Comparison of ENCODE assay signal across 1 cellular context in the genomic region with DNA sequence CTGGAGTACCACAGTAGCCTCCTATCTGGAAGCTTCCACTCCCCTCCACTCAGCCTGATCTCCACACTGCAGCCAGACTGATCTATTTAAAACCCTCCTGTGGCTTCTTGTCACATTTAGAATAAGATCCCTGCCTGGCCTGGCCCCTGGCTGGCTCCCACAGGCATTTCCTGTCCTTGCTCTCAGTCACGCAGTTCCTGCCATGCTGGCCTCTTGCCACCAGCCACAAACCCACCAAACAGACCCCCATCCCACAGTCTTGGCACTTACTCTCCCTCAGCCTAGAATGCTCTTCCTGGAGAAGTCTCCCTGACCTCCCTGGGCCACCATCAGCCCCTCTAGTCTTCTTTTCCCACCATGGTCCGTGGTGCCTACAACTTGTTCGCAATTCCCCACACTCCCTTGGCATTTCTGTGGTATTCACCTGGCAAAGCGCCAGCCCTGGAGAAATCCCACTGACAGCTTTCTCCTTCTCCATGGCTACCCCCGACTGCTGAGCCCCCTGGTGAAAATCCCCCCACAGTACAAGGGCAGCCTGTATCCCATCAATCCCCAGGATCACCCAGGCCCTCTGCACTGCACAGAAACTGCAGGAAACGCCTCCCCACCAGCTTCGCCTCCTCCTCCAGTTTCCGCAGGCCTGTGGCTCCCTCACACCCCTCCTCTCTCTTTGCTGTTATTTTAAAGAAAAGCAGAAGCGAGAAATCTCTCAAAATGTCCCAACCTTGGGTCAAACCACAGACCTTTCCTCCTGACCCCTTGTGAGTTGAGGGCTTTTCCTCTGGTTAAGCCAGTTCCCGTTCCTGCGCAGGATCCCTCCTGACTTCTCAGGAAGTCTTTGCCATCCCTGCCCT.
TF ChIP-seq lines count a peak whose summit lies in the region.

No MANE protein-coding gene starts in this region.

TF ChIP-seq in GM12878, 131 proteins besides CTCF, POLR2A, EP300 and RAD21 (continued from another document):
- TF ChIP-seq CHD1 (IDR thresholded peaks at IDR 0.05; ENCODE audit: low read depth, low read length) (no peak), MYB (IDR thresholded peaks at IDR 0.05; ENCODE audit: borderline replicate concordance, low read depth, low read length) (no peak), RUNX3 (IDR thresholded peaks at IDR 0.05; ENCODE audit: low read length) (peak; percentile 96), EED (IDR thresholded peaks at IDR 0.05; ENCODE audit: low read depth) (peak; percentile 99), EZH2 (IDR thresholded peaks at IDR 0.05; ENCODE audit: borderline replicate concordance, control insufficient read depth, low read depth, low read length) (no peak), CHD2 (IDR thresholded peaks at IDR 0.05; ENCODE audit: borderline replicate concordance, low read depth, low read length) (no peak), CBFB (IDR thresholded peaks at IDR 0.05; ENCODE audit: low read depth) (peak; percentile 85), CREB1 (IDR thresholded peaks at IDR 0.05; ENCODE audit: low read depth) (no peak), RAD51 (IDR thresholded peaks at IDR 0.05) (no peak), ZNF622 (IDR thresholded peaks at IDR 0.05) (no peak), SKIL (IDR thresholded peaks at IDR 0.05; ENCODE audit: low read depth, poor library complexity, severe bottlenecking) (peak; percentile 91), PKNOX1 (IDR thresholded peaks at IDR 0.05) (no peak), BHLHE40 (IDR thresholded peaks at IDR 0.05; ENCODE audit: borderline replicate concordance in 1 of 2, low read depth in 2 of 2, low read length in 1 of 2) (no peak), KDM1A (IDR thresholded peaks at IDR 0.05; ENCODE audit: borderline replicate concordance) (no peak), RELA (IDR thresholded peaks at IDR 0.05; ENCODE audit: borderline replicate concordance, partially characterized antibody) (no peak), SREBF1 (IDR thresholded peaks at IDR 0.05; ENCODE audit: low read length) (no peak), MEF2B (IDR thresholded peaks at IDR 0.05; ENCODE audit: partially characterized antibody, poor library complexity, severe bottlenecking) (peak; percentile 84), NR2F1 (conservative IDR thresholded peaks at IDR 0.05) (peak; percentile 100), RFX5 (IDR thresholded peaks at IDR 0.05; ENCODE audit: low read depth, low read length) (no peak), SPI1 (IDR thresholded peaks at IDR 0.05; ENCODE audit: borderline replicate concordance, insufficient read depth, low read depth, low read length) (peak; percentile 97), JUNB (IDR thresholded peaks at IDR 0.05) (no peak), SMARCA5 (IDR thresholded peaks at IDR 0.05) (no peak), TBL1XR1 (IDR thresholded peaks at IDR 0.05; ENCODE audit: low read depth, low read length) (peak; percentile 87), HCFC1 (IDR thresholded peaks at IDR 0.05; ENCODE audit: low read length) (no peak), FOXK2 (IDR thresholded peaks at IDR 0.05) (no peak), DPF2 (IDR thresholded peaks at IDR 0.05) (no peak; the same call in 1 of the 2 replicates), ZNF24 (IDR thresholded peaks at IDR 0.05) (no peak), SMC3 (IDR thresholded peaks at IDR 0.05; ENCODE audit: borderline replicate concordance, low read length) (no peak), SREBF2 (IDR thresholded peaks at IDR 0.05; ENCODE audit: low read length) (no peak), LARP7 (IDR thresholded peaks at IDR 0.05) (no peak), SUZ12 (IDR thresholded peaks at IDR 0.05; ENCODE audit: unreplicated experiment) (no peak), STAT3 (IDR thresholded peaks at IDR 0.05; ENCODE audit: low read depth, low read length) (no peak), MXI1 (IDR thresholded peaks at IDR 0.05; ENCODE audit: low read depth, low read length) (0 out of 2 replicates have a peak, but pooled peaks have one; percentile 17), SIN3A (IDR thresholded peaks at IDR 0.05; ENCODE audit: low read depth, low read length) (no peak), TCF7 (IDR thresholded peaks at IDR 0.05; ENCODE audit: borderline replicate concordance) (no peak), SMAD5 (IDR thresholded peaks at IDR 0.05; ENCODE audit: low read depth) (no peak)
- TF ChIP-seq, protein P1, sequence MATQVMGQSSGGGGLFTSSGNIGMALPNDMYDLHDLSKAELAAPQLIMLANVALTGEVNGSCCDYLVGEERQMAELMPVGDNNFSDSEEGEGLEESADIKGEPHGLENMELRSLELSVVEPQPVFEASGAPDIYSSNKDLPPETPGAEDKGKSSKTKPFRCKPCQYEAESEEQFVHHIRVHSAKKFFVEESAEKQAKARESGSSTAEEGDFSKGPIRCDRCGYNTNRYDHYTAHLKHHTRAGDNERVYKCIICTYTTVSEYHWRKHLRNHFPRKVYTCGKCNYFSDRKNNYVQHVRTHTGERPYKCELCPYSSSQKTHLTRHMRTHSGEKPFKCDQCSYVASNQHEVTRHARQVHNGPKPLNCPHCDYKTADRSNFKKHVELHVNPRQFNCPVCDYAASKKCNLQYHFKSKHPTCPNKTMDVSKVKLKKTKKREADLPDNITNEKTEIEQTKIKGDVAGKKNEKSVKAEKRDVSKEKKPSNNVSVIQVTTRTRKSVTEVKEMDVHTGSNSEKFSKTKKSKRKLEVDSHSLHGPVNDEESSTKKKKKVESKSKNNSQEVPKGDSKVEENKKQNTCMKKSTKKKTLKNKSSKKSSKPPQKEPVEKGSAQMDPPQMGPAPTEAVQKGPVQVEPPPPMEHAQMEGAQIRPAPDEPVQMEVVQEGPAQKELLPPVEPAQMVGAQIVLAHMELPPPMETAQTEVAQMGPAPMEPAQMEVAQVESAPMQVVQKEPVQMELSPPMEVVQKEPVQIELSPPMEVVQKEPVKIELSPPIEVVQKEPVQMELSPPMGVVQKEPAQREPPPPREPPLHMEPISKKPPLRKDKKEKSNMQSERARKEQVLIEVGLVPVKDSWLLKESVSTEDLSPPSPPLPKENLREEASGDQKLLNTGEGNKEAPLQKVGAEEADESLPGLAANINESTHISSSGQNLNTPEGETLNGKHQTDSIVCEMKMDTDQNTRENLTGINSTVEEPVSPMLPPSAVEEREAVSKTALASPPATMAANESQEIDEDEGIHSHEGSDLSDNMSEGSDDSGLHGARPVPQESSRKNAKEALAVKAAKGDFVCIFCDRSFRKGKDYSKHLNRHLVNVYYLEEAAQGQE (IDR thresholded peaks at IDR 0.05; ENCODE audit: low read depth, low read length): no peak
- TF ChIP-seq, protein P2, sequence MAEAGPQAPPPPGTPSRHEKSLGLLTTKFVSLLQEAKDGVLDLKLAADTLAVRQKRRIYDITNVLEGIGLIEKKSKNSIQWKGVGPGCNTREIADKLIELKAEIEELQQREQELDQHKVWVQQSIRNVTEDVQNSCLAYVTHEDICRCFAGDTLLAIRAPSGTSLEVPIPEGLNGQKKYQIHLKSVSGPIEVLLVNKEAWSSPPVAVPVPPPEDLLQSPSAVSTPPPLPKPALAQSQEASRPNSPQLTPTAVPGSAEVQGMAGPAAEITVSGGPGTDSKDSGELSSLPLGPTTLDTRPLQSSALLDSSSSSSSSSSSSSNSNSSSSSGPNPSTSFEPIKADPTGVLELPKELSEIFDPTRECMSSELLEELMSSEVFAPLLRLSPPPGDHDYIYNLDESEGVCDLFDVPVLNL (IDR thresholded peaks at IDR 0.05; ENCODE audit: low read depth, low read length): no peak
- TF ChIP-seq, protein P3, sequence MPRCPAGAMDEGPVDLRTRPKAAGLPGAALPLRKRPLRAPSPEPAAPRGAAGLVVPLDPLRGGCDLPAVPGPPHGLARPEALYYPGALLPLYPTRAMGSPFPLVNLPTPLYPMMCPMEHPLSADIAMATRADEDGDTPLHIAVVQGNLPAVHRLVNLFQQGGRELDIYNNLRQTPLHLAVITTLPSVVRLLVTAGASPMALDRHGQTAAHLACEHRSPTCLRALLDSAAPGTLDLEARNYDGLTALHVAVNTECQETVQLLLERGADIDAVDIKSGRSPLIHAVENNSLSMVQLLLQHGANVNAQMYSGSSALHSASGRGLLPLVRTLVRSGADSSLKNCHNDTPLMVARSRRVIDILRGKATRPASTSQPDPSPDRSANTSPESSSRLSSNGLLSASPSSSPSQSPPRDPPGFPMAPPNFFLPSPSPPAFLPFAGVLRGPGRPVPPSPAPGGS (IDR thresholded peaks at IDR 0.05; ENCODE audit: borderline replicate concordance, insufficient read depth, low read depth, low read length, poor library complexity, severe bottlenecking): peak; percentile 41
- TF ChIP-seq, protein P4, sequence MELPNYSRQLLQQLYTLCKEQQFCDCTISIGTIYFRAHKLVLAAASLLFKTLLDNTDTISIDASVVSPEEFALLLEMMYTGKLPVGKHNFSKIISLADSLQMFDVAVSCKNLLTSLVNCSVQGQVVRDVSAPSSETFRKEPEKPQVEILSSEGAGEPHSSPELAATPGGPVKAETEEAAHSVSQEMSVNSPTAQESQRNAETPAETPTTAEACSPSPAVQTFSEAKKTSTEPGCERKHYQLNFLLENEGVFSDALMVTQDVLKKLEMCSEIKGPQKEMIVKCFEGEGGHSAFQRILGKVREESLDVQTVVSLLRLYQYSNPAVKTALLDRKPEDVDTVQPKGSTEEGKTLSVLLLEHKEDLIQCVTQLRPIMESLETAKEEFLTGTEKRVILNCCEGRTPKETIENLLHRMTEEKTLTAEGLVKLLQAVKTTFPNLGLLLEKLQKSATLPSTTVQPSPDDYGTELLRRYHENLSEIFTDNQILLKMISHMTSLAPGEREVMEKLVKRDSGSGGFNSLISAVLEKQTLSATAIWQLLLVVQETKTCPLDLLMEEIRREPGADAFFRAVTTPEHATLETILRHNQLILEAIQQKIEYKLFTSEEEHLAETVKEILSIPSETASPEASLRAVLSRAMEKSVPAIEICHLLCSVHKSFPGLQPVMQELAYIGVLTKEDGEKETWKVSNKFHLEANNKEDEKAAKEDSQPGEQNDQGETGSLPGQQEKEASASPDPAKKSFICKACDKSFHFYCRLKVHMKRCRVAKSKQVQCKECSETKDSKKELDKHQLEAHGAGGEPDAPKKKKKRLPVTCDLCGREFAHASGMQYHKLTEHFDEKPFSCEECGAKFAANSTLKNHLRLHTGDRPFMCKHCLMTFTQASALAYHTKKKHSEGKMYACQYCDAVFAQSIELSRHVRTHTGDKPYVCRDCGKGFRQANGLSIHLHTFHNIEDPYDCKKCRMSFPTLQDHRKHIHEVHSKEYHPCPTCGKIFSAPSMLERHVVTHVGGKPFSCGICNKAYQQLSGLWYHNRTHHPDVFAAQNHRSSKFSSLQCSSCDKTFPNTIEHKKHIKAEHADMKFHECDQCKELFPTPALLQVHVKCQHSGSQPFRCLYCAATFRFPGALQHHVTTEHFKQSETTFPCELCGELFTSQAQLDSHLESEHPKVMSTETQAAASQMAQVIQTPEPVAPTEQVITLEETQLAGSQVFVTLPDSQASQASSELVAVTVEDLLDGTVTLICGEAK (IDR thresholded peaks at IDR 0.05; ENCODE audit: borderline replicate concordance): no peak
- TF ChIP-seq, protein P5, sequence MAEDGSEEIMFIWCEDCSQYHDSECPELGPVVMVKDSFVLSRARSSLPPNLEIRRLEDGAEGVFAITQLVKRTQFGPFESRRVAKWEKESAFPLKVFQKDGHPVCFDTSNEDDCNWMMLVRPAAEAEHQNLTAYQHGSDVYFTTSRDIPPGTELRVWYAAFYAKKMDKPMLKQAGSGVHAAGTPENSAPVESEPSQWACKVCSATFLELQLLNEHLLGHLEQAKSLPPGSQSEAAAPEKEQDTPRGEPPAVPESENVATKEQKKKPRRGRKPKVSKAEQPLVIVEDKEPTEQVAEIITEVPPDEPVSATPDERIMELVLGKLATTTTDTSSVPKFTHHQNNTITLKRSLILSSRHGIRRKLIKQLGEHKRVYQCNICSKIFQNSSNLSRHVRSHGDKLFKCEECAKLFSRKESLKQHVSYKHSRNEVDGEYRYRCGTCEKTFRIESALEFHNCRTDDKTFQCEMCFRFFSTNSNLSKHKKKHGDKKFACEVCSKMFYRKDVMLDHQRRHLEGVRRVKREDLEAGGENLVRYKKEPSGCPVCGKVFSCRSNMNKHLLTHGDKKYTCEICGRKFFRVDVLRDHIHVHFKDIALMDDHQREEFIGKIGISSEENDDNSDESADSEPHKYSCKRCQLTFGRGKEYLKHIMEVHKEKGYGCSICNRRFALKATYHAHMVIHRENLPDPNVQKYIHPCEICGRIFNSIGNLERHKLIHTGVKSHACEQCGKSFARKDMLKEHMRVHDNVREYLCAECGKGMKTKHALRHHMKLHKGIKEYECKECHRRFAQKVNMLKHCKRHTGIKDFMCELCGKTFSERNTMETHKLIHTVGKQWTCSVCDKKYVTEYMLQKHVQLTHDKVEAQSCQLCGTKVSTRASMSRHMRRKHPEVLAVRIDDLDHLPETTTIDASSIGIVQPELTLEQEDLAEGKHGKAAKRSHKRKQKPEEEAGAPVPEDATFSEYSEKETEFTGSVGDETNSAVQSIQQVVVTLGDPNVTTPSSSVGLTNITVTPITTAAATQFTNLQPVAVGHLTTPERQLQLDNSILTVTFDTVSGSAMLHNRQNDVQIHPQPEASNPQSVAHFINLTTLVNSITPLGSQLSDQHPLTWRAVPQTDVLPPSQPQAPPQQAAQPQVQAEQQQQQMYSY (CRISPR knock-in tag; IDR thresholded peaks at IDR 0.05): no peak
